ENCODE assay signal across 16 cellular contexts in genomic region chr1:55708781-55709180, GRCh38.
DNase-seq lines count a peak whose midpoint lies in the region; ATAC-seq and TF ChIP-seq lines count a peak whose summit lies in the region.
"Had no signal": no experiment of that assay in that cellular context is flagged by ENCODE, and none has a peak within 500 bp of the region (broad histone marks: within the 10 kb centered on the region; RNA-seq: fewer than 3 reads in every experiment).

No MANE protein-coding gene starts in this region.

- H4K20me1 ChIP-seq in neural progenitor cell (ENCODE audit: low read depth) = no peaks in the 10 kb centered on the region
- H4K20me1 ChIP-seq: BLaER1 had no signal

- H3K27me3 ChIP-seq in ACC112 (ENCODE audit: insufficient read depth, low read length) = no peaks in the 10 kb centered on the region
- H3K27me3 ChIP-seq in neural progenitor cell = no peaks in the 10 kb centered on the region
- H3K27me3 ChIP-seq: BLaER1 had no signal

- ATAC-seq in HG03460 (IDR thresholded peaks at IDR 0.05; ENCODE audit: unreplicated experiment) = no peak
- ATAC-seq in HG03469 (IDR thresholded peaks at IDR 0.05; ENCODE audit: unreplicated experiment) = no peak

- H2AFZ ChIP-seq in ACC112 (ENCODE audit: low read length, unreplicated experiment) (peak overlapping the region; percentile 53), neural progenitor cell (replicated peaks) (no peak overlapping the region)

- H3K9ac ChIP-seq in neural progenitor cell = no peak overlapping the region
- H3K9ac ChIP-seq: BLaER1 had no signal

- DNase-seq in astrocyte of the spinal cord (ENCODE audit: low read depth, low spot score) = peak; percentile 62
- DNase-seq in fibroblast of the aortic adventitia (ENCODE audit: low read depth) = peak; percentile 86
- DNase-seq in neural progenitor cell (ENCODE audit: low spot score) = no peak
- no peak for DNase-seq in retina
- no peak for DNase-seq in activated naive CD8-positive, alpha-beta T cell treated with anti-CD3 and anti-CD28 coated beads for 36 hours
- DNase-seq: AML-193; Caco-2; CD8-positive, alpha-beta memory T cell; DND-41; GDM1; HCEC 1CT had no signal

- peaks cover 22% of the 10 kb centered on the region for H3K4me1 Mint-ChIP-seq in neural progenitor cell
- no peaks in the 10 kb centered on the region for H3K4me1 Mint-ChIP-seq in activated naive CD8-positive, alpha-beta T cell treated with anti-CD3 and anti-CD28 coated beads for 36 hours
- H3K4me1 Mint-ChIP-seq: CD8-positive, alpha-beta memory T cell had no signal

- TF ChIP-seq CTCF in astrocyte of the spinal cord (IDR thresholded peaks at IDR 0.05; ENCODE audit: low read depth, low read length) (no peak), fibroblast of the aortic adventitia (IDR thresholded peaks at IDR 0.05; ENCODE audit: insufficient read depth, low read length) (no peak), neural progenitor cell (IDR thresholded peaks at IDR 0.05) (no peak)

- H3K36me3 ChIP-seq in ACC112 (ENCODE audit: insufficient read depth, low read length) (0 out of 2 replicates have a peak, but pooled peaks cover 3% of the 10 kb centered on the region), neural progenitor cell (no peaks in the 10 kb centered on the region)
- H3K36me3 ChIP-seq: BLaER1 had no signal

- in situ Hi-C loops in astrocyte of the spinal cord (cut with HindIII; ENCODE audit: low sequenced_read_pairs) = no loop called here

- H3K4me2 ChIP-seq in neural progenitor cell = no peak overlapping the region
- H3K4me2 ChIP-seq: BLaER1 had no signal

- H3K27ac ChIP-seq in ACC112 (ENCODE audit: low read depth, low read length) = no peak overlapping the region
- no peak overlapping the region for H3K27ac ChIP-seq in neural progenitor cell
- H3K27ac ChIP-seq: 22Rv1, BLaER1 had no signal

- H3K79me2 ChIP-seq in ACC112 (ENCODE audit: control insufficient read depth, insufficient read depth, low read length, unreplicated experiment) (no peaks in the 10 kb centered on the region), neural progenitor cell (ENCODE audit: low read depth) (no peaks in the 10 kb centered on the region)

- peaks cover 7% of the 10 kb centered on the region for H3K27me3 Mint-ChIP-seq in neural progenitor cell (ENCODE audit: insufficient read depth, low read depth)
- no peaks in the 10 kb centered on the region for H3K27me3 Mint-ChIP-seq in activated naive CD8-positive, alpha-beta T cell treated with anti-CD3 and anti-CD28 coated beads for 36 hours
- H3K27me3 Mint-ChIP-seq: CD8-positive, alpha-beta memory T cell had no signal

- H3K27ac Mint-ChIP-seq in neural progenitor cell = peak overlapping the region; percentile 3
- no peak overlapping the region for H3K27ac Mint-ChIP-seq in activated naive CD8-positive, alpha-beta T cell treated with anti-CD3 and anti-CD28 coated beads for 36 hours
- H3K27ac Mint-ChIP-seq: CD8-positive, alpha-beta memory T cell had no signal

- H3K4me1 ChIP-seq in ACC112 (ENCODE audit: control insufficient read depth, insufficient read depth, low read length, unreplicated experiment) = peaks cover 9% of the 10 kb centered on the region
- peaks cover 10% of the 10 kb centered on the region for H3K4me1 ChIP-seq in neural progenitor cell

- H3K4me3 Mint-ChIP-seq in neural progenitor cell = peak overlapping the region; percentile 5
- no peak overlapping the region for H3K4me3 Mint-ChIP-seq in activated naive CD8-positive, alpha-beta T cell treated with anti-CD3 and anti-CD28 coated beads for 36 hours
- H3K4me3 Mint-ChIP-seq: CD8-positive, alpha-beta memory T cell had no signal

- H3K36me3 Mint-ChIP-seq in neural progenitor cell = no peaks in the 10 kb centered on the region
- H3K36me3 Mint-ChIP-seq in activated naive CD8-positive, alpha-beta T cell treated with anti-CD3 and anti-CD28 coated beads for 36 hours = no peaks in the 10 kb centered on the region
- H3K36me3 Mint-ChIP-seq: CD8-positive, alpha-beta memory T cell had no signal

- H3K4me3 ChIP-seq in ACC112 (ENCODE audit: low read depth, low read length) (no peak overlapping the region), astrocyte of the spinal cord (ENCODE audit: low read depth, low read length) (no peak overlapping the region), fibroblast of the aortic adventitia (ENCODE audit: low read depth, low read length) (no peak overlapping the region), neural progenitor cell (no peak overlapping the region)
- H3K4me3 ChIP-seq: BLaER1 had no signal

- H3K9me3 ChIP-seq in neural progenitor cell (ENCODE audit: low read depth) = no peaks in the 10 kb centered on the region
- H3K9me3 ChIP-seq: BLaER1, Caco-2 had no signal

- H3F3A ChIP-seq in neural progenitor cell (ENCODE audit: low read depth) = no peaks in the 10 kb centered on the region

- H3K9me3 Mint-ChIP-seq in neural progenitor cell = peaks cover 5% of the 10 kb centered on the region
- H3K9me3 Mint-ChIP-seq in activated naive CD8-positive, alpha-beta T cell treated with anti-CD3 and anti-CD28 coated beads for 36 hours = no peaks in the 10 kb centered on the region

Comparison
In these comparisons a context has a peak if more than half of its experiments do, and no peak if none do; other contexts are left out.
1. DNase-seq: peak in astrocyte of the spinal cord (single experiment) and fibroblast of the aortic adventitia (single experiment); none in neural progenitor cell (single experiment), retina (single experiment) and activated naive CD8-positive, alpha-beta T cell treated with anti-CD3 and anti-CD28 coated beads for 36 hours (single experiment).